Comparison of ENCODE assay signal across 17 cellular contexts in the genomic region with DNA sequence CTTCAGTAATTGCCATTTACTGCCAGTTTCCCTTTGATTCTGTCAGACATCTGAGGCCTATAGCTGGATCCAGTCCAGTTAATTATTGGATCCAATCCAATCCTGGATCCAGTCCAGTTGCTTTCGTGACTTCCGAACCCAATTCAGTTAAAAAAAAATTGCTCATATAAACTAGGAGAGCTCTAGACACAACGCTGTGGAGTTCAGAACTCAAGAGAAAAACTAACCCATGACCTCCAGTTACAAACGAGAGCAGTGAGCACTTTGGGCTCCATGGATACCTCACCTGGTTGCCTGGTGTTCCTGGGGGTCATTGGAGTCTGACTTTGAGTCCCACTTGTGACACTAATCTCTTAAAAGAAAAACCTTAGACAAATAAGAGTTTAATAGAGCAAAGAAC.
DNase-seq lines count a peak whose midpoint lies in the region; ATAC-seq and TF ChIP-seq lines count a peak whose summit lies in the region.
"Had no signal": no experiment of that assay in that cellular context is flagged by ENCODE, and none has a peak within 500 bp of the region (broad histone marks: within the 10 kb centered on the region; RNA-seq: fewer than 3 reads in every experiment).

No MANE protein-coding gene starts in this region.

- peaks cover 0 to 34% (median 7%) of the 10 kb centered on the region in 4 donors for H3K4me1 ChIP-seq in tibial artery

- TF ChIP-seq CTCF in tibial artery (IDR thresholded peaks at IDR 0.05) (no peak), chondrocyte (IDR thresholded peaks at IDR 0.05) (no peak)

- H3K4me3 Mint-ChIP-seq in chondrocyte (ENCODE audit: unreplicated experiment): no peak overlapping the region
- H3K4me3 Mint-ChIP-seq: activated CD4-positive, alpha-beta memory T cell treated with anti-CD3 and anti-CD28 coated beads, Interleukin-2, amount 10 ng/mL, durations not matched to agents 7 days and 5 days; dendritic cell treated with granulocyte-macrophage colony-stimulating factor and Interleukin-4, amounts not matched to agents 40 ng/mL and 50 ng/mL, for 4 days; stimulated activated effector memory CD8-positive, alpha-beta T cell treated with anti-CD3 and anti-CD28 coated beads, Interleukin-12 subunit alpha, Interleukin-12 subunit beta, amount 100 ng/mL, for 72 hours had no signal

- H3K4me1 Mint-ChIP-seq in chondrocyte (ENCODE audit: low read depth): no peaks in the 10 kb centered on the region
- H3K4me1 Mint-ChIP-seq: stimulated activated effector memory CD8-positive, alpha-beta T cell treated with anti-CD3 and anti-CD28 coated beads, Interleukin-12 subunit alpha, Interleukin-12 subunit beta, amount 100 ng/mL, for 72 hours had no signal

- no peak for TF ChIP-seq RAD21 in Ishikawa (IDR thresholded peaks at IDR 0.05; ENCODE audit: low read depth)

- peaks cover 19% of the 10 kb centered on the region for H3K27me3 Mint-ChIP-seq in chondrocyte (ENCODE audit: low read depth)

- H3K27ac Mint-ChIP-seq in chondrocyte (ENCODE audit: unreplicated experiment): no peak overlapping the region
- H3K27ac Mint-ChIP-seq: activated CD4-positive, alpha-beta memory T cell treated with anti-CD3 and anti-CD28 coated beads, Interleukin-2, amount 10 ng/mL, durations not matched to agents 7 days and 5 days; dendritic cell treated with granulocyte-macrophage colony-stimulating factor and Interleukin-4, amounts not matched to agents 40 ng/mL and 50 ng/mL, for 4 days; stimulated activated effector memory CD8-positive, alpha-beta T cell treated with anti-CD3 and anti-CD28 coated beads, Interleukin-12 subunit alpha, Interleukin-12 subunit beta, amount 100 ng/mL, for 72 hours had no signal

- no peak for TF ChIP-seq EP300 in Ishikawa (IDR thresholded peaks at IDR 0.05; ENCODE audit: borderline replicate concordance)

- intact Hi-C loops in tibial artery (cut with DNase I; ENCODE audit: low total_unique reads): loop anchor here (5.0 kb wide), 1 partner anchor 57 kb away; no protein-coding TSS in a partner anchor

- H3K36me3 Mint-ChIP-seq in chondrocyte (ENCODE audit: low read depth): peaks cover 4% of the 10 kb centered on the region
- H3K36me3 Mint-ChIP-seq: stimulated activated effector memory CD8-positive, alpha-beta T cell treated with anti-CD3 and anti-CD28 coated beads, Interleukin-12 subunit alpha, Interleukin-12 subunit beta, amount 100 ng/mL, for 72 hours had no signal

- H3K4me3 ChIP-seq in tibial artery: no peak overlapping the region
- H3K4me3 ChIP-seq: hepatocyte, vagina had no signal

- DNase-seq in RPMI8226 (peak; percentile 2), left lobe of liver (ENCODE audit: low spot score) (no peak), tibial artery (no peak), NCI-H1417 treated with DMSO at 0.1 percent for 48 hours (lab: John Stamatoyannopoulos, UW) (no peak), SW480 (ENCODE audit: low spot score) (no peak), chondrocyte (ENCODE audit: low spot score) (no peak)
- DNase-seq: activated CD4-positive, alpha-beta memory T cell treated with anti-CD3 and anti-CD28 coated beads, Interleukin-2, amount 10 ng/mL, durations not matched to agents 7 days and 5 days; amniotic stem cell; DMS53; NCI-H510A treated with DMSO at 0.1 percent for 48 hours; OCI-M1 had no signal

- H3K27me3 ChIP-seq in tibial artery: no peaks in the 10 kb centered on the region
- H3K27me3 ChIP-seq: vagina had no signal

- peak; percentile 70 for ATAC-seq in left lobe of liver
- ATAC-seq: stimulated activated effector memory CD8-positive, alpha-beta T cell treated with anti-CD3 and anti-CD28 coated beads, Interleukin-12 subunit alpha, Interleukin-12 subunit beta, amount 100 ng/mL, for 72 hours had no signal

- no peaks in the 10 kb centered on the region for H3K9me3 ChIP-seq in tibial artery
- H3K9me3 ChIP-seq: vagina had no signal

- peak overlapping the region; percentile 29 to 52 for H3K27ac ChIP-seq in tibial artery
- H3K27ac ChIP-seq: C4-2B, hepatocyte, vagina had no signal

- H3K9me3 Mint-ChIP-seq in chondrocyte (ENCODE audit: low read depth): peaks cover 4% of the 10 kb centered on the region
- H3K9me3 Mint-ChIP-seq: activated CD4-positive, alpha-beta memory T cell treated with anti-CD3 and anti-CD28 coated beads, Interleukin-2, amount 10 ng/mL, durations not matched to agents 7 days and 5 days; dendritic cell treated with granulocyte-macrophage colony-stimulating factor and Interleukin-4, amounts not matched to agents 40 ng/mL and 50 ng/mL, for 4 days; stimulated activated effector memory CD8-positive, alpha-beta T cell treated with anti-CD3 and anti-CD28 coated beads, Interleukin-12 subunit alpha, Interleukin-12 subunit beta, amount 100 ng/mL, for 72 hours had no signal

- no peaks in the 10 kb centered on the region for H3K36me3 ChIP-seq in tibial artery
- H3K36me3 ChIP-seq: vagina had no signal

TF ChIP-seq in Ishikawa, 13 proteins besides CTCF, POLR2A, EP300 and RAD21:
- TF ChIP-seq TEAD4 (IDR thresholded peaks at IDR 0.05) (no peak), NFIC (IDR thresholded peaks at IDR 0.05) (peak; percentile 47; the same call in 1 of the 2 replicates)
